Comparison of ENCODE assay signal across 2 cellular contexts in genomic region chr16:10661236-10661635, GRCh38.
TF ChIP-seq lines count a peak whose summit lies in the region.

No MANE protein-coding gene starts in this region.

TF ChIP-seq in GM23338, 12 proteins besides CTCF, POLR2A, EP300 and RAD21:
- no peak for TF ChIP-seq CREB1 (CRISPR knock-in tag; IDR thresholded peaks at IDR 0.05; ENCODE audit: low read depth)
- TF ChIP-seq NANOG (IDR thresholded peaks at IDR 0.05; ENCODE audit: borderline replicate concordance), result no peak
- no peak for TF ChIP-seq EZH2phosphoT487 (IDR thresholded peaks at IDR 0.05; ENCODE audit: unreplicated experiment)
- no peak for TF ChIP-seq ETS1 (IDR thresholded peaks at IDR 0.05)
- TF ChIP-seq ZNF114 (CRISPR knock-in tag; IDR thresholded peaks at IDR 0.05), result no peak
- TF ChIP-seq REST (IDR thresholded peaks at IDR 0.05; ENCODE audit: unreplicated experiment), result no peak
- TF ChIP-seq EZH2 (IDR thresholded peaks at IDR 0.05; ENCODE audit: low read depth, unreplicated experiment), result no peak
- TF ChIP-seq JUNB (IDR thresholded peaks at IDR 0.05; ENCODE audit: unreplicated experiment), result no peak
- no peak for TF ChIP-seq ZNF462 (CRISPR knock-in tag; IDR thresholded peaks at IDR 0.05)
- no peak for TF ChIP-seq ZNF331 (CRISPR knock-in tag; IDR thresholded peaks at IDR 0.05; ENCODE audit: low read depth)
- no peak for TF ChIP-seq POLR2AphosphoS5 (IDR thresholded peaks at IDR 0.05; ENCODE audit: low read depth)
- TF ChIP-seq STAT1 (IDR thresholded peaks at IDR 0.05; ENCODE audit: unreplicated experiment), result no peak

TF ChIP-seq in H1, 55 proteins besides CTCF, POLR2A, EP300 and RAD21 (continued from another document):
- no peak for TF ChIP-seq SP4 (IDR thresholded peaks at IDR 0.05; ENCODE audit: low read length)
- TF ChIP-seq RXRA (IDR thresholded peaks at IDR 0.05; ENCODE audit: insufficient read depth, low read depth, low read length), result no peak
- no peak for TF ChIP-seq SP1 (IDR thresholded peaks at IDR 0.05; ENCODE audit: low read depth, low read length)
- TF ChIP-seq E2F6 (IDR thresholded peaks at IDR 0.05), result no peak
- no peak for TF ChIP-seq GABPA (IDR thresholded peaks at IDR 0.05; ENCODE audit: borderline replicate concordance, insufficient read depth, low read length)
- no peak for TF ChIP-seq SIRT6 (IDR thresholded peaks at IDR 0.05; ENCODE audit: low read length)
- no peak for TF ChIP-seq CHD2 (IDR thresholded peaks at IDR 0.05; ENCODE audit: low read length)
- no peak for TF ChIP-seq ATF3 (IDR thresholded peaks at IDR 0.05; ENCODE audit: insufficient read depth, low read depth, low read length)
